Comparison of ENCODE assay signal across 17 cellular contexts in genomic region chr9:33880562-33881089, GRCh38.
DNase-seq lines count a peak whose midpoint lies in the region; ATAC-seq and TF ChIP-seq lines count a peak whose summit lies in the region.
"Had no signal": no experiment of that assay in that cellular context is flagged by ENCODE, and none has a peak within 500 bp of the region (broad histone marks: within the 10 kb centered on the region; RNA-seq: fewer than 3 reads in every experiment).

No MANE protein-coding gene starts in this region.

- no peak overlapping the region for H2AFZ ChIP-seq in smooth muscle cell (ENCODE audit: low read depth)

- no peak overlapping the region for H3K9ac ChIP-seq in smooth muscle cell (ENCODE audit: low read depth)

- H3K27ac Mint-ChIP-seq in T-helper 17 cell (peak overlapping the region; percentile 72), glutamatergic neuron (ENCODE audit: unreplicated experiment) (peak overlapping the region; percentile 22)

- H3K27me3 ChIP-seq in left ventricle myocardium inferior (ENCODE audit: low read depth): no peaks in the 10 kb centered on the region
- no peaks in the 10 kb centered on the region for H3K27me3 ChIP-seq in smooth muscle cell (ENCODE audit: low read depth)
- H3K27me3 ChIP-seq: spleen, suprapubic skin had no signal

- DNase-seq in Right ventricle myocardium superior (no peak), left ventricle myocardium inferior (no peak), T-helper 17 cell (no peak), glutamatergic neuron (no peak), smooth muscle cell (lab: John Stamatoyannopoulos, UW; ENCODE audit: unreplicated experiment) (no peak), KG1 (lab: John Stamatoyannopoulos, UW) (no peak), islet precursor cell (no peak), putamen (ENCODE audit: low spot score) (no peak)
- DNase-seq: activated CD8-positive, alpha-beta memory T cell treated with anti-CD3 and anti-CD28 coated beads, Interleukin-2, amount 50 U/mL, for 48 hours; anterior cingulate cortex; dermis blood vessel endothelial cell; DMS 273 treated with DMSO at 0.1 percent for 48 hours; HCEC 1CT; mammary epithelial cell; NCI-H1417 treated with DMSO at 0.1 percent for 48 hours; spleen had no signal

- H4K20me1 ChIP-seq in smooth muscle cell (ENCODE audit: low read depth): peaks cover 100% of the 10 kb centered on the region

- WGBS in smooth muscle cell (ENCODE audit: low lambda C conversion rate): 90% methylated on average over 5 of the region's 5 CpGs

- H3F3A ChIP-seq in smooth muscle cell (ENCODE audit: low read depth): no peaks in the 10 kb centered on the region

- no peak overlapping the region for H3K4me3 ChIP-seq in left ventricle myocardium inferior
- H3K4me3 ChIP-seq in smooth muscle cell: no peak overlapping the region
- H3K4me3 ChIP-seq: spleen, suprapubic skin had no signal

- no peak overlapping the region for H3K4me3 Mint-ChIP-seq in T-helper 17 cell
- H3K4me3 Mint-ChIP-seq in glutamatergic neuron (ENCODE audit: unreplicated experiment): no peak overlapping the region

- H3K9me3 Mint-ChIP-seq in glutamatergic neuron (ENCODE audit: unreplicated experiment): peaks cover 8% of the 10 kb centered on the region

- ATAC-seq in Right ventricle myocardium superior (ENCODE audit: poor library complexity): peak; percentile 5
- no peak for ATAC-seq in T-helper 17 cell

- H3K27ac ChIP-seq in left ventricle myocardium inferior (replicated peaks) (no peak overlapping the region), smooth muscle cell (ENCODE audit: low read depth) (peak overlapping the region; percentile 37)
- H3K27ac ChIP-seq: spleen, suprapubic skin had no signal

- H3K27me3 Mint-ChIP-seq in T-helper 17 cell: no peaks in the 10 kb centered on the region
- peaks cover 3% of the 10 kb centered on the region for H3K27me3 Mint-ChIP-seq in glutamatergic neuron (ENCODE audit: unreplicated experiment)

- H3K36me3 ChIP-seq in left ventricle myocardium inferior (no peaks in the 10 kb centered on the region), smooth muscle cell (ENCODE audit: low read depth) (no peaks in the 10 kb centered on the region)
- H3K36me3 ChIP-seq: spleen, suprapubic skin had no signal

- intact Hi-C loops in Right ventricle myocardium superior (cut with DNase I): no loop called here
- intact Hi-C loops in left ventricle myocardium inferior (cut with micrococcal nuclease): no loop called here

- H3K79me2 ChIP-seq in smooth muscle cell (ENCODE audit: low read depth): peaks cover 100% of the 10 kb centered on the region

- H3K9me3 ChIP-seq in left ventricle myocardium inferior (replicated peaks) (no peaks in the 10 kb centered on the region), T-helper 17 cell (ENCODE audit: control insufficient read depth, low read length, poor library complexity, severe bottlenecking) (no peaks in the 10 kb centered on the region), smooth muscle cell (replicated peaks; ENCODE audit: low read depth) (no peaks in the 10 kb centered on the region)
- H3K9me3 ChIP-seq: spleen, suprapubic skin had no signal

- TF ChIP-seq CTCF in left ventricle myocardium inferior (IDR thresholded peaks at IDR 0.05; ENCODE audit: borderline replicate concordance): no peak
- no peak for TF ChIP-seq CTCF in glutamatergic neuron (IDR thresholded peaks at IDR 0.05; ENCODE audit: partially characterized antibody, unreplicated experiment)
- TF ChIP-seq CTCF in smooth muscle cell (IDR thresholded peaks at IDR 0.05; ENCODE audit: borderline replicate concordance, insufficient read depth, poor library complexity, severe bottlenecking): no peak

- H3K4me2 ChIP-seq in smooth muscle cell: no peak overlapping the region

- no peaks in the 10 kb centered on the region for H3K36me3 Mint-ChIP-seq in T-helper 17 cell (ENCODE audit: low read depth)
- no peaks in the 10 kb centered on the region for H3K36me3 Mint-ChIP-seq in glutamatergic neuron (ENCODE audit: unreplicated experiment)

- H3K4me1 Mint-ChIP-seq in T-helper 17 cell (peaks cover 45% of the 10 kb centered on the region), glutamatergic neuron (ENCODE audit: low read depth, unreplicated experiment) (peaks cover 19% of the 10 kb centered on the region)

- peaks cover 78% of the 10 kb centered on the region for H3K4me1 ChIP-seq in left ventricle myocardium inferior
- H3K4me1 ChIP-seq in smooth muscle cell (ENCODE audit: low read depth): peaks cover 13% of the 10 kb centered on the region
